In the genomic region with DNA sequence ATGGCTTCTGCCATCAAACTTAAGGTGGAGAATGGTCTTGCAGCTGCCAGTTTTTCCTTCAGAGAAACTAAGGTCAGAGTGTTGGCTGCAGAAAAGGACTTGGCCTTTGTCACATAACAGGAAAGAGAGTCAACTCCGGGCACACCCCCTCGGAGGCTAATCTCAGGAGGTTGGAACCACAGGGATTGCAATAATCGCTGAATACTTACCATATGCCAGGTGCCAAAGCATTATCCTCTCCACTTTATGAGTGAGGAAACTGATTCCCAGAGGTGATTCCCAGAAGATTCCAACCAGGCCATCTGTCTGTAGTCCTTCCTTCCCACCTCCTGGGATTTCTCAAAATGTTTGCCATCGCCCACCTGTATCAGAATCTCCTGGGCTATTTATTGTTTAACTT, we compare ENCODE assay signal across 35 cellular contexts. TPM values are rescaled to one million over a fixed set of nuclear protein-coding genes. Genes with fewer than 3 reads are reported as not detected.
"Had no signal": no experiment of that assay in that cellular context is flagged by ENCODE, and none has a peak within 500 bp of the region (broad histone marks: within the 10 kb centered on the region; RNA-seq: fewer than 3 reads in every experiment).

No MANE protein-coding gene starts in this region.

- H3K4me3 ChIP-seq: adrenal gland, body of pancreas, MG63, SJCRH30, SK-N-MC had no signal

- H3K27me3 ChIP-seq: adrenal gland, body of pancreas, MG63, SJCRH30 had no signal

- H3K36me3 ChIP-seq: adrenal gland, MG63, SJCRH30 had no signal

- H3K9me3 ChIP-seq: adrenal gland, body of pancreas, SJCRH30 had no signal

- ATAC-seq: activated naive CD4-positive, alpha-beta T cell treated with anti-CD3 and anti-CD28 coated beads, Interleukin-2, amount 50 U/mL, for 72 hours; activated T-cell treated with anti-CD3 and anti-CD28 coated beads, Interleukin-2, amount 50 U/mL, for 4 hours; body of pancreas; Panc1 had no signal

- H3K27ac ChIP-seq: adrenal gland, body of pancreas, SJCRH30, SK-N-MC had no signal

- DNase-seq: activated CD4-positive, alpha-beta memory T cell treated with anti-CD3 and anti-CD28 coated beads for 36 hours; activated CD4-positive, alpha-beta T cell treated with anti-CD3 and anti-CD28 coated beads, Interleukin-2, amount 10 ng/mL, durations not matched to agents 24 days and 14 days; activated CD8-positive, alpha-beta memory T cell treated with anti-CD3 and anti-CD28 coated beads, Interleukin-2, amount 50 U/mL, for 4 hours; activated gamma-delta T cell treated with Interleukin-2 at 50 U/mL for 16 hours; activated naive CD4-positive, alpha-beta T cell treated with anti-CD3 and anti-CD28 coated beads for 36 hours; activated T-cell treated with anti-CD3 and anti-CD28 coated beads for 4 hours; activated T-cell treated with anti-CD3 and anti-CD28 coated beads, Interleukin-2, amount 50 U/mL, for 4 hours; adrenal gland; body of pancreas; central memory CD4-positive, alpha-beta T cell; Kasumi-1; KG1; MG63; NCI-H1048; NCI-H1436 treated with DMSO at 0.1 percent for 48 hours; NCI-H1694 treated with DMSO at 0.1 percent for 48 hours; NCI-H2029 treated with DMSO at 0.1 percent for 48 hours; NCI-H2107; NCI-H226; NCI-H446 treated with DMSO at 0.1 percent for 48 hours; NCI-H526; NCI-H774; SHP77; SJCRH30; T1000 had no signal

- H3K4me1 ChIP-seq: adrenal gland, body of pancreas had no signal

RNA-seq across cellular contexts. Expression of gene LACTBL1, which starts 54.0 kb away (rescaled TPM):
- total RNA-seq: activated CD4-positive, alpha-beta memory T cell treated with anti-CD3 and anti-CD28 coated beads for 36 hours; activated CD4-positive, alpha-beta T cell treated with anti-CD3 and anti-CD28 coated beads, Interleukin-2, amount 10 ng/mL, durations not matched to agents 24 days and 14 days; activated naive CD4-positive, alpha-beta T cell treated with anti-CD3 and anti-CD28 coated beads for 36 hours; activated naive CD4-positive, alpha-beta T cell treated with anti-CD3 and anti-CD28 coated beads, Interleukin-2, amount 50 U/mL, for 72 hours; activated T-cell treated with anti-CD3 and anti-CD28 coated beads, Interleukin-2, amount 50 U/mL, for 4 hours; activated T-helper 1 cell treated with anti-CD3 and anti-CD28 coated beads, Interleukin-12 subunit alpha, Interleukin-12 subunit beta, Interleukin-2, Interleukin-4 antibody, amounts not matched to agents 30 ng/mL and 10 ng/mL and 1 ng/mL, durations not matched to agents 14 hours and 24 hours and 36 hours; adrenal gland; astrocyte; body of pancreas; bronchial epithelial cell; cerebellum; RPMI7951; T-helper 1 cell treated with Interleukin-12 subunit alpha and Interleukin-12 subunit beta and Interleukin-4 antibody, amounts not matched to agents 30 ng/mL and 1 ng/mL, for 36 hours; T-helper 2 cell treated with Interferon-gamma antibody and Interleukin-4, amounts not matched to agents 100 ng/mL and 5 ng/mL, for 36 hours had no signal
- polyA plus RNA-seq: adrenal gland had no signal
